In the genomic region with DNA sequence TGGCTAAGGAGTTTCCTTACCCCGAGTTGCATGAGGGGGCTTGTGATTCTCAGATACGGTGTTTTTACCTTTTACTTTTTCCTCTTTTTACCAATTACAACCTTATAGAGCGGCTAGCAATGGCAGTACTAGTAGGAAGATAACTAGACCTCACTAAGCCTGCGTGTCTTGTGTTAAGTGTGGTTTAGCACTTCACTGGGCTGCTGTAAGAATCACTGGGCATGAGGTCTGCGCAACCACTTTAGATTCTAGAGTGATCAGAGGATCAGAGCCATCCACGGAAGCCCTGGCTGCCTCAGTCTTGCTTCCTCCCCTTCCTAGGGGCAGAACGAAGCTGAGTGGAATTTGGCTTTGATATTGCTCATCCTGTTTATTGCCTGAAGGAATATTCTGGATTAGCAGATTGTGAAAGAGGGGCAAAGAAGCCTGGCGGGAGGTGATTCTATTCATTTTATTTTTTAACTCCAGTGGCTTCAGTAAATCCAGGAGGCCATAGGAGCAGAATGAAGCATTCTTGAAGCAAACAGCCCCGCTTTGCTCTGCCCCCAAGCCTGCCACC, we compare ENCODE assay signal across 16 cellular contexts.
A peak's percentile ranks its signal among the peaks of the same experiment; 100 is the strongest.
DNase-seq lines count a peak whose midpoint lies in the region; ATAC-seq and TF ChIP-seq lines count a peak whose summit lies in the region.
"Had no signal": no experiment of that assay in that cellular context is flagged by ENCODE, and none has a peak within 500 bp of the region (broad histone marks: within the 10 kb centered on the region; RNA-seq: fewer than 3 reads in every experiment).

No MANE protein-coding gene starts in this region.

- H3K27me3 ChIP-seq in GM23248 (replicated peaks; ENCODE audit: insufficient read depth) (no peaks in the 10 kb centered on the region), PC-9 (ENCODE audit: insufficient read depth, low read depth) (no peaks in the 10 kb centered on the region), layer of hippocampus (ENCODE audit: control insufficient read depth, insufficient read depth, low read length) (no peaks in the 10 kb centered on the region)
- H3K27me3 ChIP-seq: uterus had no signal

- H3K36me3 ChIP-seq in GM23248 (ENCODE audit: low read depth): no peaks in the 10 kb centered on the region
- no peaks in the 10 kb centered on the region for H3K36me3 ChIP-seq in PC-9 (ENCODE audit: low read depth)
- H3K36me3 ChIP-seq: uterus had no signal

- peaks cover 18% of the 10 kb centered on the region for H3K4me1 ChIP-seq in GM23248 (ENCODE audit: insufficient read depth)
- H3K4me1 ChIP-seq in PC-9 (replicated peaks; ENCODE audit: insufficient read depth): peaks cover 23% of the 10 kb centered on the region
- H3K4me1 ChIP-seq: uterus had no signal

- no TSS peak for BruUV-seq in PC-9 (replicated peaks; lab: Mats Ljungman, UMichigan)

- POLR2A ChIA-PET in PC-9 (lab: Charles Lee; ENCODE audit: unreplicated experiment): interaction anchor here (0.6 kb wide), 1 partner anchor 36 kb away, joined by 3 read pairs; no protein-coding TSS in a partner anchor

- H3K79me2 ChIP-seq in GM23248 (ENCODE audit: insufficient read depth) (peaks cover 87% of the 10 kb centered on the region), PC-9 (ENCODE audit: low read depth) (no peaks in the 10 kb centered on the region)

- DNase-seq in EH (ENCODE audit: low read depth) (peak; percentile 50), GM23248 (peak; percentile 41), PC-9 (no peak), UCSD-AML1 (lab: John Stamatoyannopoulos, UW; ENCODE audit: unreplicated experiment) (no peak), OCI-M1 (lab: John Stamatoyannopoulos, UW) (no peak)
- DNase-seq: activated CD4-positive, alpha-beta T cell treated with anti-CD3 and anti-CD28 coated beads for 48 hours; activated naive CD4-positive, alpha-beta T cell treated with anti-CD3 and anti-CD28 coated beads for 36 hours; cortex of kidney; kidney; NCI-H1105 treated with DMSO at 0.1 percent for 48 hours; NCI-H774; small intestine; uterus had no signal

- H3F3A ChIP-seq in GM23248 (ENCODE audit: insufficient read depth) (no peaks in the 10 kb centered on the region; the same call in 1 of the 2 replicates), PC-9 (ENCODE audit: insufficient read depth, low read depth) (peaks cover 3% of the 10 kb centered on the region; the same call in 1 of the 2 replicates)

- no peaks in the 10 kb centered on the region for H3K9me3 ChIP-seq in GM23248 (ENCODE audit: low read depth)
- no peaks in the 10 kb centered on the region for H3K9me3 ChIP-seq in PC-9 (ENCODE audit: insufficient read depth, low read depth)
- H3K9me3 ChIP-seq: uterus had no signal

- H4K20me1 ChIP-seq in GM23248 (ENCODE audit: insufficient read depth) (no peaks in the 10 kb centered on the region), PC-9 (ENCODE audit: insufficient read depth) (no peaks in the 10 kb centered on the region)

- H2AFZ ChIP-seq in GM23248 (no peak overlapping the region), PC-9 (no peak overlapping the region)

- no peak for TF ChIP-seq CTCF in PC-9 (conservative IDR thresholded peaks at IDR 0.05)

- no peaks in the 10 kb centered on the region for H3K9me2 ChIP-seq in GM23248 (ENCODE audit: insufficient read depth)
- no peaks in the 10 kb centered on the region for H3K9me2 ChIP-seq in PC-9 (ENCODE audit: insufficient read depth)

- H3K4me3 ChIP-seq in GM23248 (no peak overlapping the region), PC-9 (no peak overlapping the region)
- H3K4me3 ChIP-seq: uterus had no signal

- in situ Hi-C loops in GM23248 (cut with MboI): no loop called here

- H3K9ac ChIP-seq in GM23248: no peak overlapping the region

- H3K4me2 ChIP-seq in GM23248 (ENCODE audit: unreplicated experiment) (peak overlapping the region; percentile 12), PC-9 (peak overlapping the region; percentile 41)

- ATAC-seq in GM18909 (IDR thresholded peaks at IDR 0.05; ENCODE audit: poor library complexity, unreplicated experiment) (no peak), GM21737 (IDR thresholded peaks at IDR 0.05; ENCODE audit: unreplicated experiment) (no peak)

- 66 to 69% methylated on average over 9 of the region's 9 CpGs for whole genome bisulfite sequencing in GM23248 (ENCODE audit: low coverage in 1 of 2, low lambda C conversion rate in 2 of 2, missing lambda C conversion rate in 2 of 2), 2 experiments

- CTCF ChIA-PET in PC-9 (lab: Charles Lee): interaction anchor here (0.9 kb wide), 1 partner anchor 19 kb away, joined by 3 read pairs; no protein-coding TSS in a partner anchor

- no peak overlapping the region for H3K27ac ChIP-seq in GM23248
- H3K27ac ChIP-seq in PC-9: peak overlapping the region; percentile 33; the same call in 1 of the 2 replicates
- peak overlapping the region; percentile 33 for H3K27ac ChIP-seq in layer of hippocampus (ENCODE audit: low read depth, low read length)
- H3K27ac ChIP-seq: uterus had no signal

- intact Hi-C loops in PC-9 (cut with micrococcal nuclease; ENCODE audit: unreplicated experiment): no loop called here

Comparison
In these comparisons a context has a peak if more than half of its experiments do, and no peak if none do; other contexts are left out.
1. DNase-seq: peak in EH (single experiment) and GM23248 (single experiment); none in PC-9 (0 of 2), UCSD-AML1 (single experiment) and OCI-M1 (single experiment).